25 cellular contexts compared by ENCODE assay signal in the genomic region with DNA sequence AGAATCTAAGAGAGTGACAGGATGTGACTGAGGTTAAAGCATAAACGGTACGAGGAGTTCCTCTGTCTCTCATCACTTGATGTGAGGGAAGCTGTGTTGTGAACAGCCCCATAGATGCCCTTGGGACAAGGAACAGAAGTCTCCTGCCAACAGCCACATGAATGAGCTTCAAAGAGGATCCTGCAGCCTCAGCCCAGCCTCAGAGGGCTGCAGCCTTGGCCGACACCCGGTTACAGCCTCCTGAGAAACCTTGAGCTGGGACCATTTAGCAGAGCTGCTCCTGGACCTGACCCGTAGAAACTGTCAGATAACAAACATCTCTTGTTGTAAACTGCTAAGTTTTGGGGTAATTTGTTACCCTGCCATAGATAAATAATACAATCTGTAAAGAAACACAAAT.
"Had no signal": no experiment of that assay in that cellular context is flagged by ENCODE, and none has a peak within 500 bp of the region (broad histone marks: within the 10 kb centered on the region; RNA-seq: fewer than 3 reads in every experiment).

No MANE protein-coding gene starts in this region.

- DNase-seq: dorsolateral prefrontal cortex; effector CD4-positive, alpha-beta T cell; foreskin keratinocyte; heart left ventricle; kidney; natural killer cell; occipital lobe; ovary; retina; small intestine; stimulated activated CD4-positive, alpha-beta T cell treated with anti-CD3 and anti-CD28 coated beads, Interleukin-4, amount 100 ng/mL, for 4 hours; stimulated activated naive CD8-positive, alpha-beta T cell treated with anti-CD3 and anti-CD28 coated beads, Interleukin-15, Interleukin-2, amounts not matched to agents 100 U/mL and 50 U/mL, for 24 hours; substantia nigra; upper lobe of left lung; uterus had no signal

- H3K4me1 Mint-ChIP-seq: memory B cell, natural killer cell had no signal

- H3K27ac ChIP-seq: dorsolateral prefrontal cortex, esophagus muscularis mucosa, foreskin keratinocyte, gastroesophageal sphincter, heart left ventricle, hepatocyte, ovary, right lobe of liver, thoracic aorta, tibial nerve, upper lobe of left lung, uterus had no signal

- H3K27ac Mint-ChIP-seq: memory B cell; natural killer cell; stimulated activated memory B cell treated with anti-CD40 and anti-IgM and Interleukin-4, amounts not matched to agents 10 μg/mL and 1 μg/mL and 100 μg/mL, for 72 hours had no signal

- ATAC-seq: foreskin keratinocyte; gastroesophageal sphincter; heart left ventricle; left lobe of liver; natural killer cell; right lobe of liver; stimulated activated memory B cell treated with anti-CD40 and anti-IgM and Interleukin-4, amounts not matched to agents 10 μg/mL and 1 μg/mL and 100 μg/mL, for 72 hours; stimulated activated naive CD8-positive, alpha-beta T cell treated with anti-CD3 and anti-CD28 coated beads, Interleukin-15, Interleukin-2, amounts not matched to agents 100 U/mL and 50 U/mL, for 24 hours had no signal

- H3K4me3 Mint-ChIP-seq: memory B cell; natural killer cell; stimulated activated memory B cell treated with anti-CD40 and anti-IgM and Interleukin-4, amounts not matched to agents 10 μg/mL and 1 μg/mL and 100 μg/mL, for 72 hours had no signal

- H3K36me3 Mint-ChIP-seq: memory B cell; natural killer cell; stimulated activated memory B cell treated with anti-CD40 and anti-IgM and Interleukin-4, amounts not matched to agents 10 μg/mL and 1 μg/mL and 100 μg/mL, for 72 hours had no signal

- H3K9me3 ChIP-seq: ovary, right lobe of liver, uterus had no signal

- H3K36me3 ChIP-seq: esophagus muscularis mucosa, gastroesophageal sphincter, heart left ventricle, ovary, right lobe of liver, thoracic aorta, tibial nerve, upper lobe of left lung, uterus had no signal

- H3K4me3 ChIP-seq: dorsolateral prefrontal cortex, esophagus muscularis mucosa, gastroesophageal sphincter, heart left ventricle, hepatocyte, lung, ovary, right lobe of liver, thoracic aorta, tibial nerve, upper lobe of left lung, uterus had no signal

- H2AFZ ChIP-seq: hepatocyte had no signal

- H3K9me3 Mint-ChIP-seq: natural killer cell had no signal

- H3K27me3 ChIP-seq: hepatocyte, ovary, right lobe of liver, upper lobe of left lung, uterus had no signal

- H3K4me1 ChIP-seq: esophagus muscularis mucosa, foreskin keratinocyte, gastroesophageal sphincter, heart left ventricle, right lobe of liver, tibial nerve, upper lobe of left lung, uterus had no signal

- H3K79me2 ChIP-seq: hepatocyte had no signal

- H3K4me2 ChIP-seq: hepatocyte had no signal
